7 cellular contexts compared by ENCODE assay signal in the genomic region with DNA sequence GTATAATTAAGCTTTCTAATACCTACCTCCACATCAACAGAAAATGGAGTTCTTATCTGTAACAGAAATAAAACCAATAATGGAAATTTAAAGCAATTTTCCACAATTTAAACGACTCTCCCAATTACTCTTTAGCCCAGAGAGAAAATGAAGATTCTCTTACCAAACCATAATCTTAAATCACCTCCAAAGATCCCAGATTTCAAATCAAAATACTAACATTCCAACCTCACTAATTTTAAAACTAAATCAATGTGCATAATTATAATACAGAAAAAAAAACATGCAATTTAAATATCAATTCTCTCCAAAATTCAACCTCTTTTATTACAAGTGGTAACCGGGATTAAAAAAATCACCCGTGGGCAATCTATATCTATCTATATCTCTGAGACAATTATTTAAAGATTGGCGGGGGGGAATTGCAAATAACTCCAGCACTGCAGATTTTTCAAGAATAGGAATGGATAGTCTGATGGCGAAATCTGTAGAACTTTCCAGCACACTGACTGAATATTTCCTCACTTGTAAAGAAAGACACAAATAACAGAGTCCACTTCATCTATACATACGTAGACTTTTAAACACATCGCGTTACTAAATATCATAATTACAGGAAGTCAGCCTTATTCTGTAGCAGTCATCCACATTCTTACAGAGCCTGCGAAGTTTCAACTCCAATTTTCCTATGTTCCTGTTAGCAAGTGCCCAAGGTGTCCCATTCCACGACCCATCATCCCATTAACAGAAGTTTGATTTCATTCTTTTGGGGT. TPM values are rescaled to one million over a fixed set of nuclear protein-coding genes. Genes with fewer than 3 reads are reported as not detected.
DNase-seq lines count a peak whose midpoint lies in the region; ATAC-seq, FAIRE-seq and TF ChIP-seq lines count a peak whose summit lies in the region.

No MANE protein-coding gene starts in this region.

- H3K4me3 Mint-ChIP-seq in endodermal cell (peak overlapping the region; percentile 97), nephron progenitor cell (peak overlapping the region; percentile 96)

- DNase-seq in GM19239 (ENCODE audit: insufficient read length, low spot score) (no peak), Peyer's patch (no peak), endodermal cell (no peak), nephron progenitor cell (no peak), COLO829 (ENCODE audit: low spot score) (no peak)

- H3K4me1 ChIP-seq in Peyer's patch (peaks cover 0 to 36% (median 11%) of the 10 kb centered on the region in 4 donors), endodermal cell (ENCODE audit: control insufficient read depth, insufficient read depth, low read length) (no peaks in the 10 kb centered on the region)

- H3K36me3 Mint-ChIP-seq in endodermal cell (ENCODE audit: low read depth) (peaks cover 18% of the 10 kb centered on the region), nephron progenitor cell (ENCODE audit: low read depth) (peaks cover 20% of the 10 kb centered on the region)

- H3K9me3 Mint-ChIP-seq in endodermal cell, result no peaks in the 10 kb centered on the region
- H3K9me3 Mint-ChIP-seq in nephron progenitor cell, result no peaks in the 10 kb centered on the region

- TF ChIP-seq POLR2A in Peyer's patch (IDR thresholded peaks at IDR 0.05), result no peak

- H3K27me3 Mint-ChIP-seq in endodermal cell (ENCODE audit: insufficient read depth), result no peaks in the 10 kb centered on the region
- peaks cover 2% of the 10 kb centered on the region for H3K27me3 Mint-ChIP-seq in nephron progenitor cell (ENCODE audit: low read depth, poor library complexity)

- H3K4me3 ChIP-seq in Peyer's patch (peak overlapping the region; percentile 78 to 100 (median 86)), endodermal cell (ENCODE audit: low read length) (peak overlapping the region; percentile 89)

- H3K36me3 ChIP-seq in Peyer's patch, result peaks cover 0 to 5% (median 0%) of the 10 kb centered on the region in 3 donors
- peaks cover 23% of the 10 kb centered on the region for H3K36me3 ChIP-seq in endodermal cell (ENCODE audit: control insufficient read depth, insufficient read depth, low read length)

- H3K9me3 ChIP-seq in Peyer's patch, result no peaks in the 10 kb centered on the region
- H3K9me3 ChIP-seq in endodermal cell (ENCODE audit: control insufficient read depth, low read length), result no peaks in the 10 kb centered on the region

- TF ChIP-seq CTCF in Peyer's patch (IDR thresholded peaks at IDR 0.05) (no peak), endodermal cell (conservative IDR thresholded peaks at IDR 0.05) (no peak), nephron progenitor cell (IDR thresholded peaks at IDR 0.05) (no peak)

- H3K27ac ChIP-seq in Peyer's patch (peak overlapping the region; percentile 94 to 100 (median 97)), endodermal cell (ENCODE audit: low read depth, low read length) (no peak overlapping the region)

- H3K27me3 ChIP-seq in Peyer's patch, result no peaks in the 10 kb centered on the region
- no peaks in the 10 kb centered on the region for H3K27me3 ChIP-seq in endodermal cell (ENCODE audit: control insufficient read depth, insufficient read depth, low read length, poor library complexity, severe bottlenecking)

- peak overlapping the region; percentile 96 for H3K27ac Mint-ChIP-seq in endodermal cell
- peak overlapping the region; percentile 75 for H3K27ac Mint-ChIP-seq in nephron progenitor cell

- 2 to 4% methylated on average over 6 to 10 of the region's 10 CpGs for WGBS in endodermal cell (ENCODE audit: insufficient coverage in 1 of 2, insufficient read length in 1 of 2), 2 experiments

- peak overlapping the region; percentile 86 for H3K9ac ChIP-seq in endodermal cell (ENCODE audit: extremely low read depth, low read length, poor library complexity, severe bottlenecking)

- ATAC-seq in GM19351 (IDR thresholded peaks at IDR 0.05; ENCODE audit: unreplicated experiment) (no peak), HG03175 (IDR thresholded peaks at IDR 0.05; ENCODE audit: unreplicated experiment) (no peak)

- H3K4me1 Mint-ChIP-seq in endodermal cell (peaks cover 22% of the 10 kb centered on the region), nephron progenitor cell (peaks cover 36% of the 10 kb centered on the region)

- peak; percentile 64 for FAIRE-seq in GM19239 (lab: Jason Lieb, UNC)

RNA-seq across cellular contexts. Expression of a gene that starts 1.3 kb away (rescaled TPM):
- total RNA-seq in Peyer's patch (10 to 100 TPM; 49.5 to 91.6 (median 79.0) TPM), endodermal cell (10 to 100 TPM; 53.8 to 60.1 TPM)
- 25.8 TPM for polyA plus RNA-seq in endodermal cell (2013, experiment 1 of 2)
- 23.9 TPM for polyA plus RNA-seq in endodermal cell (2013, experiment 2 of 2)

RNA-seq across cellular contexts. Expression of a gene that starts 35.5 kb away (rescaled TPM):
- total RNA-seq in Peyer's patch, result under 1 TPM in 1 of 4 donors, not detected in 3; 0.13 TPM
- total RNA-seq in endodermal cell, result not detected
- polyA plus RNA-seq in endodermal cell (2013, experiment 1 of 2), result not detected
- not detected for polyA plus RNA-seq in endodermal cell (2013, experiment 2 of 2)
